Comparison of ENCODE assay signal across 8 cellular contexts in the genomic region with DNA sequence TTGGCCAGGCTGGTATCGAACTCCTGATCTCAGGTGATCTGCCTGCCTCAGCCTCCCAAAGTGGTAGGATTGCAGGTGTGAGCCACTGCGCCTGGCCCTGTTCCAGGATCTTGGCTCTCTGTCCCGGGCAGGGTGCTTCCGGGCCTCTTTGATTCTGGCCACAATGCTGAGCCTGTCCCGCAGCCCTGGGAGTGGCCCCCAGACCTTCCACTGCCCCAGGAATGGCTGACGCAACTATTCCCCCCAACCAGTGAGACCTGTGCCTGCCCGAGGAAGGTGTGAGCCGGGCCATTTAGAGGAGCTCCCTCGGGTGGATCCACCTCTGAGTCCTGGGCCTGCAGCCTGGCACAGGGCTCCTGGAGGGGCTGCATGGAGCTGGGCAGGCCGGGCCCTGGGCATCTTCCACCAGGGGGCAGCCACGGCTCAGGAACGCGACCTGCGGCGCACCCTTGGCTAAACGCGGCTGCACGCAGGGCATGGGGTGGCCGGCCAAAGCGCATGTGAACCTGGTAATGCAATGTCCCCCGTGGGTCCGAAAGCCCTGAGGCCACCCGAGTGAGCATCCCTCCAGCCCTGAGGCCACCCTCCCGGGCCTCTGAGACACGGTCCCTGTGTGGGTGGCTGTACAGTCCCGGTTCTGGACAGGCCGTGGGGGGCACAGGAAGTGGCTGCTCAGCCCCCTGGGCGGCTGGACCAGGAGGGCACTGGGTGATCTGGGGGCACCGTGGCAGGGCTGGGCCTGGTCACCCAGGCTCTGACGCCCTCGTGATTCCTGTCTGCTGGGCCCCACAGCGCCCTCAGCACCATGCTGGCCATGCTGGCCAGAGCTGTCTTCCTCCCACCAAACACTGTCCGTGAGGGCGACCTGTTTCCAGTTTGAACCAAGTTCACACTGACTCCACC. TPM values are rescaled to one million over a fixed set of nuclear protein-coding genes. Genes with fewer than 3 reads are reported as not detected.
DNase-seq lines count a peak whose midpoint lies in the region; ATAC-seq, FAIRE-seq and TF ChIP-seq lines count a peak whose summit lies in the region.

No MANE protein-coding gene starts in this region.

- TF ChIP-seq CTCF in HFF-Myc (IDR thresholded peaks at IDR 0.05; ENCODE audit: low read depth, low read length, missing control alignments) = peak; percentile 92
- TF ChIP-seq CTCF in K562 (IDR thresholded peaks at IDR 0.05 in 2 of 3, conservative IDR thresholded peaks at IDR 0.05 in 1 of 3; ENCODE audit: insufficient read depth in 2 of 3, low read depth in 1 of 3, low read length in 3 of 3) = peak; percentile 80 to 86 (median 83)

- peak overlapping the region; percentile 76 for H3K4me2 ChIP-seq in K562 (ENCODE audit: insufficient read depth, low read length)
- peak overlapping the region; percentile 90 for H3K4me2 ChIP-seq in skeletal muscle satellite cell (ENCODE audit: low read length)

- DNase-seq in GM03348 (ENCODE audit: low spot score) = peak; percentile 94
- DNase-seq in HFF-Myc (ENCODE audit: extremely low read depth, low read depth) = peak; percentile 30
- DNase-seq in NCI-H1417 treated with DMSO at 0.1 percent for 48 hours (lab: John Stamatoyannopoulos, UW) = peak; percentile 14
- peak; percentile 65 for DNase-seq in UCSD-AML1 (lab: John Stamatoyannopoulos, UW; ENCODE audit: unreplicated experiment)
- DNase-seq in K562 (ENCODE audit: extremely low read depth in 1 of 4, low spot score in 3 of 4) = peak; percentile 75 to 85 (median 83)
- peak; percentile 25 for DNase-seq in iPS DF 4.7 (ENCODE audit: extremely low read depth, low spot score)

- FAIRE-seq in K562 (lab: Jason Lieb, UNC) = peak; percentile 77

- H3K36me3 ChIP-seq in K562 (ENCODE audit: control insufficient read depth, insufficient read depth, low read length) (no peaks in the 10 kb centered on the region), skeletal muscle satellite cell (ENCODE audit: insufficient read depth, low read length) (no peaks in the 10 kb centered on the region)

- 16% methylated on average over 26 of the region's 34 CpGs for WGBS in K562 (ENCODE audit: insufficient coverage, low coverage, missing lambda C conversion rate)

- H4K20me1 ChIP-seq in K562 (replicated peaks; ENCODE audit: control insufficient read depth, insufficient read depth, low read length) = no peaks in the 10 kb centered on the region

- TF ChIP-seq EP300 in K562 (IDR thresholded peaks at IDR 0.05; ENCODE audit: low read length) = no peak

- intact Hi-C loops in K562 (cut with micrococcal nuclease) = no loop called here

- no peaks in the 10 kb centered on the region for H3K79me2 ChIP-seq in K562 (ENCODE audit: control insufficient read depth, insufficient read depth, low read length)

- in situ Hi-C loops in K562 (cut with MboI) = no loop called here

- peak; percentile 71 to 85 for TF ChIP-seq RAD21 in K562 (CRISPR knock-in tag; conservative IDR thresholded peaks at IDR 0.05 in 1 of 2, IDR thresholded peaks at IDR 0.05 in 1 of 2)

- peak overlapping the region; percentile 95 for H2AFZ ChIP-seq in K562 (ENCODE audit: low read depth, low read length)

- CTCF ChIA-PET in K562 (lab: Yijun Ruan, JAX; ENCODE audit: low intra/inter-chr PET ratio) = interaction anchor here (0.9 to 1.9 kb wide), 3 partner anchors 18 to 258 kb away, joined by 5 to 12 read pairs (median 7); no protein-coding TSS in a partner anchor

- peak overlapping the region; percentile 38; the same call in 1 of the 3 replicates for H3K27ac ChIP-seq in K562 (ENCODE audit: extremely low read depth, low read depth, low read length)

- ATAC-seq in K562 (peak; percentile 97), HG03039 (IDR thresholded peaks at IDR 0.05; ENCODE audit: unreplicated experiment) (no peak)

- H3K4me3 ChIP-seq in HFF-Myc (replicated peaks; ENCODE audit: low read depth, low read length) = no peak overlapping the region
- 0 out of 2 replicates have a peak overlapping the region, but pooled peaks have one; percentile 8 for H3K4me3 ChIP-seq in K562
- H3K4me3 ChIP-seq in skeletal muscle satellite cell (ENCODE audit: low read length) = peak overlapping the region; percentile 63

- H3K9ac ChIP-seq in K562 (ENCODE audit: insufficient read depth in 1 of 2, low read depth in 2 of 2, low read length in 2 of 2) = peak overlapping the region; percentile 48 to 84; a peak in 3 of 4 replicates
- H3K9ac ChIP-seq in skeletal muscle satellite cell (ENCODE audit: low read depth, low read length) = peak overlapping the region; percentile 31

- POLR2A ChIA-PET in K562 (lab: Yijun Ruan, JAX) = interaction anchor here (0.7 to 1.5 kb wide), 3 partner anchors 8 to 221 kb away, joined by 3 to 6 read pairs (median 3); no protein-coding TSS in a partner anchor

- BruUV-seq in K562 (replicated peaks; lab: Mats Ljungman, UMichigan) = no TSS peak

- no peak for TF ChIP-seq POLR2A in K562 (conservative IDR thresholded peaks at IDR 0.05)

- no peaks in the 10 kb centered on the region for H3K9me1 ChIP-seq in K562 (ENCODE audit: control insufficient read depth, insufficient read depth, low read length)

- peaks cover 7 to 25% of the 10 kb centered on the region in 2 experiments for H3K4me1 ChIP-seq in K562 (replicated peaks in 1 of 2; ENCODE audit: control insufficient read depth in 2 of 2, insufficient read depth in 2 of 2, low read length in 2 of 2)
- H3K4me1 ChIP-seq in skeletal muscle satellite cell (ENCODE audit: control insufficient read depth, insufficient read depth, low read length) = peaks cover 7% of the 10 kb centered on the region

- peaks cover 0 to 10% of the 10 kb centered on the region in 2 experiments; a peak in 2 of 5 replicates for H3K27me3 ChIP-seq in K562 (ENCODE audit: control insufficient read depth in 2 of 2, insufficient read depth in 2 of 2, low read length in 2 of 2)
- H3K27me3 ChIP-seq in skeletal muscle satellite cell (ENCODE audit: control insufficient read depth, insufficient read depth, low read length) = peaks cover 2% of the 10 kb centered on the region

- H3K9me3 ChIP-seq in K562 (replicated peaks; ENCODE audit: control insufficient read depth, insufficient read depth, low read depth, low read length) = no peaks in the 10 kb centered on the region; the same call in 1 of the 2 replicates
- no peaks in the 10 kb centered on the region for H3K9me3 ChIP-seq in skeletal muscle satellite cell (replicated peaks; ENCODE audit: low read length)

TF ChIP-seq in K562, 482 proteins besides CTCF, POLR2A, EP300 and RAD21 (continues in another document):
- TF ChIP-seq FOXJ2 (tag; IDR thresholded peaks at IDR 0.05) = no peak
- no peak for TF ChIP-seq ZNF311 (CRISPR knock-in tag; IDR thresholded peaks at IDR 0.05)
- no peak for TF ChIP-seq KDM1A (IDR thresholded peaks at IDR 0.05)
- no peak for TF ChIP-seq ZNF324 (CRISPR knock-in tag; IDR thresholded peaks at IDR 0.05)
- peak; percentile 41; the same call in 1 of the 2 replicates for TF ChIP-seq CEBPG (CRISPR knock-in tag; IDR thresholded peaks at IDR 0.05)
- TF ChIP-seq CEBPG (tag; conservative IDR thresholded peaks at IDR 0.05 in 1 of 2, IDR thresholded peaks at IDR 0.05 in 1 of 2) = no peak

RNA-seq across cellular contexts. Expression of a gene that starts 24.8 kb away (rescaled TPM):
- not detected in 2 replicates for total RNA-seq in K562 (2011; cell fraction: chromatin; rRNA removed; ENCODE audit: low replicate concordance)
- not detected in 2 replicates for total RNA-seq in K562 (2011; cell fraction: nucleolus; rRNA removed)
- total RNA-seq in K562 (2011; cell fraction: nucleoplasm; rRNA removed) = not detected in 2 replicates
- total RNA-seq in K562 (2014; rRNA removed) = not detected in 2 replicates
- not detected in 2 replicates for total RNA-seq in K562 (2014; rRNA removed; fragmentation: Illumina TruSeq; extraction: Trizol)
- total RNA-seq in K562 (2015; rRNA removed; fragmentation: Illumina TruSeq; extraction: Trizol) = not detected in 2 replicates
- total RNA-seq in K562 (2021) = not detected in 2 replicates
- polyA plus RNA-seq in K562 (2011; rRNA removed) = not detected in 2 replicates
- not detected in 2 replicates for polyA plus RNA-seq in K562 (2011; cell fraction: cytosol; rRNA removed)
- polyA plus RNA-seq in K562 (2011; cell fraction: nucleus; rRNA removed) = not detected in 2 replicates
- not detected in 2 replicates for polyA plus RNA-seq in K562 (2012)
- polyA plus RNA-seq in K562 (2014; fragmentation: Illumina TruSeq; extraction: Trizol) = not detected in 2 replicates
- polyA plus RNA-seq in K562 (2014; fragmentation: Nextera tagmentation; extraction: Ambion mirVana) = not detected
- polyA plus RNA-seq in K562 (2014; rRNA removed) = not detected in 2 replicates
- not detected in 2 replicates for polyA minus RNA-seq in K562 (2011; rRNA and poly(A)+ RNA removed)
- polyA minus RNA-seq in K562 (2011; cell fraction: cytosol; rRNA and poly(A)+ RNA removed) = not detected in 2 replicates
- not detected in 2 replicates for polyA minus RNA-seq in K562 (2011; cell fraction: nucleus; rRNA and poly(A)+ RNA removed)
- total RNA-seq in skeletal muscle satellite cell (2012; rRNA removed) = not detected in 2 replicates

RNA-seq across cellular contexts. Expression of a gene that starts 48.0 kb away (rescaled TPM):
- total RNA-seq in K562 (2011; cell fraction: chromatin; rRNA removed; ENCODE audit: low replicate concordance) = 5.2 and 11.8 TPM in 2 replicates
- 6.2 and 7.2 TPM in 2 replicates for total RNA-seq in K562 (2011; cell fraction: nucleolus; rRNA removed)
- 5.4 and 5.7 TPM in 2 replicates for total RNA-seq in K562 (2011; cell fraction: nucleoplasm; rRNA removed)
- total RNA-seq in K562 (2014; rRNA removed) (8.2 and 8.9 TPM in 2 replicates), K562 (2014; rRNA removed; fragmentation: Illumina TruSeq; extraction: Trizol) (0.84 and 1.1 TPM in 2 replicates), K562 (2015; rRNA removed; fragmentation: Illumina TruSeq; extraction: Trizol) (4.0 and 4.2 TPM in 2 replicates), K562 (2021) (17.3 and 19.8 TPM in 2 replicates)
- polyA plus RNA-seq in K562 (2011; rRNA removed) (3.6 and 6.8 TPM in 2 replicates), K562 (2014; fragmentation: Illumina TruSeq; extraction: Trizol) (2.1 and 5.7 TPM in 2 replicates), K562 (2014; fragmentation: Nextera tagmentation; extraction: Ambion mirVana) (under 1 TPM; 0.18 to 0.24 TPM), K562 (2014; rRNA removed) (10.3 and 10.6 TPM in 2 replicates)
- 10.4 and 21.4 TPM in 2 replicates for polyA plus RNA-seq in K562 (2011; cell fraction: cytosol; rRNA removed)
- 5.1 and 6.2 TPM in 2 replicates for polyA plus RNA-seq in K562 (2011; cell fraction: nucleus; rRNA removed)
- 10.2 and 24.4 TPM in 2 replicates for polyA plus RNA-seq in K562 (2012)
- polyA minus RNA-seq in K562 (2011; rRNA and poly(A)+ RNA removed) = 1.3 and 1.8 TPM in 2 replicates
- polyA minus RNA-seq in K562 (2011; cell fraction: cytosol; rRNA and poly(A)+ RNA removed) = 6.8 and 9.4 TPM in 2 replicates
- 1.6 and 2.2 TPM in 2 replicates for polyA minus RNA-seq in K562 (2011; cell fraction: nucleus; rRNA and poly(A)+ RNA removed)
- total RNA-seq in skeletal muscle satellite cell (2012; rRNA removed) = 2.0 and 6.3 TPM in 2 replicates

Comparison
In these comparisons a context has a peak if more than half of its experiments do, and no peak if none do; other contexts are left out.
1. DNase-seq: peak in every context shown above with its lines; median percentile 94 in GM03348; 83 in K562; 65 in UCSD-AML1; 30 in HFF-Myc; 25 in iPS DF 4.7; 14 in NCI-H1417 treated with DMSO at 0.1 percent for 48 hours.